29 cellular contexts compared by ENCODE assay signal in genomic region chr17:27318633-27319032, GRCh38. TPM values are rescaled to one million over a fixed set of nuclear protein-coding genes. Genes with fewer than 3 reads are reported as not detected.
A peak's percentile ranks its signal among the peaks of the same experiment; 100 is the strongest.
DNase-seq lines count a peak whose midpoint lies in the region; ATAC-seq, FAIRE-seq and TF ChIP-seq lines count a peak whose summit lies in the region.
"Had no signal": no experiment of that assay in that cellular context is flagged by ENCODE, and none has a peak within 500 bp of the region (broad histone marks: within the 10 kb centered on the region; RNA-seq: fewer than 3 reads in every experiment).

No MANE protein-coding gene starts in this region.

- no peaks in the 10 kb centered on the region for H3K9me1 ChIP-seq in endothelial cell of umbilical vein (replicated peaks; ENCODE audit: control insufficient read depth, extremely low read depth, insufficient read depth, low read length)

- no peaks in the 10 kb centered on the region for H3K27me3 Mint-ChIP-seq in activated CD8-positive, alpha-beta T cell treated with anti-CD3 and anti-CD28 coated beads, Interleukin-2, amount 10 ng/mL, durations not matched to agents 7 days and 5 days (ENCODE audit: low read depth)
- no peaks in the 10 kb centered on the region for H3K27me3 Mint-ChIP-seq in activated CD8-positive, alpha-beta T cell treated with anti-CD3 and anti-CD28 coated beads for 36 hours
- H3K27me3 Mint-ChIP-seq in type B pancreatic cell: no peaks in the 10 kb centered on the region
- H3K27me3 Mint-ChIP-seq: activated naive CD8-positive, alpha-beta T cell treated with anti-CD3 and anti-CD28 coated beads, Interleukin-2, amount 50 U/mL, for 24 hours; dendritic cell treated with granulocyte-macrophage colony-stimulating factor and Interleukin-4, amounts not matched to agents 40 ng/mL and 50 ng/mL, for 4 days had no signal

- intact Hi-C loops in activated CD8-positive, alpha-beta T cell treated with anti-CD3 and anti-CD28 coated beads for 36 hours (cut with micrococcal nuclease): no loop called here
- intact Hi-C loops in endothelial cell of umbilical vein (cut with micrococcal nuclease) (no loop called here), upper lobe of right lung (cut with DNase I) (no loop called here)

- no peak overlapping the region for H3K4me2 ChIP-seq in endothelial cell of umbilical vein (ENCODE audit: insufficient read depth, low read length)
- H3K4me2 ChIP-seq: smooth muscle cell had no signal

- dilution Hi-C loops in endothelial cell of umbilical vein (cut with MboI; ENCODE audit: extremely low pct_ligation_motif_present, low sequenced_read_pairs): no loop called here

- H4K20me1 ChIP-seq in endothelial cell of umbilical vein (replicated peaks; ENCODE audit: control insufficient read depth, extremely low read depth, insufficient read depth, low read length): peaks cover 3% of the 10 kb centered on the region

- H3K27me3 ChIP-seq in endothelial cell of umbilical vein (ENCODE audit: control insufficient read depth in 2 of 2, insufficient read depth in 2 of 2, low read length in 2 of 2) (no peaks in the 10 kb centered on the region), neutrophil (no peaks in the 10 kb centered on the region), upper lobe of right lung (no peaks in the 10 kb centered on the region)
- H3K27me3 ChIP-seq: pancreas, SJSA1, thyroid gland had no signal

- no peak overlapping the region for H3K4me3 Mint-ChIP-seq in activated CD8-positive, alpha-beta T cell treated with anti-CD3 and anti-CD28 coated beads, Interleukin-2, amount 10 ng/mL, durations not matched to agents 7 days and 5 days
- H3K4me3 Mint-ChIP-seq in activated CD8-positive, alpha-beta T cell treated with anti-CD3 and anti-CD28 coated beads for 36 hours: no peak overlapping the region
- no peak overlapping the region for H3K4me3 Mint-ChIP-seq in type B pancreatic cell
- H3K4me3 Mint-ChIP-seq: activated naive CD8-positive, alpha-beta T cell treated with anti-CD3 and anti-CD28 coated beads, Interleukin-2, amount 50 U/mL, for 24 hours; activated T-cell treated with anti-CD3 and anti-CD28 coated beads, Interleukin-2, amount 50 U/mL, for 4 hours; dendritic cell treated with granulocyte-macrophage colony-stimulating factor and Interleukin-4, amounts not matched to agents 40 ng/mL and 50 ng/mL, for 4 days; neural crest cell had no signal

- H3K9me3 Mint-ChIP-seq in activated CD8-positive, alpha-beta T cell treated with anti-CD3 and anti-CD28 coated beads, Interleukin-2, amount 10 ng/mL, durations not matched to agents 7 days and 5 days (ENCODE audit: insufficient read depth): no peaks in the 10 kb centered on the region
- no peaks in the 10 kb centered on the region for H3K9me3 Mint-ChIP-seq in activated CD8-positive, alpha-beta T cell treated with anti-CD3 and anti-CD28 coated beads for 36 hours
- H3K9me3 Mint-ChIP-seq in type B pancreatic cell: no peaks in the 10 kb centered on the region
- H3K9me3 Mint-ChIP-seq: activated naive CD8-positive, alpha-beta T cell treated with anti-CD3 and anti-CD28 coated beads, Interleukin-2, amount 50 U/mL, for 24 hours; activated T-cell treated with anti-CD3 and anti-CD28 coated beads, Interleukin-2, amount 50 U/mL, for 4 hours; dendritic cell treated with granulocyte-macrophage colony-stimulating factor and Interleukin-4, amounts not matched to agents 40 ng/mL and 50 ng/mL, for 4 days; neural crest cell had no signal

- FAIRE-seq in endothelial cell of umbilical vein (lab: Jason Lieb, UNC): no peak
- FAIRE-seq: pancreas had no signal

- H3K27ac Mint-ChIP-seq in activated CD8-positive, alpha-beta T cell treated with anti-CD3 and anti-CD28 coated beads, Interleukin-2, amount 10 ng/mL, durations not matched to agents 7 days and 5 days: no peak overlapping the region
- H3K27ac Mint-ChIP-seq in activated CD8-positive, alpha-beta T cell treated with anti-CD3 and anti-CD28 coated beads for 36 hours: no peak overlapping the region
- peak overlapping the region; percentile 23 for H3K27ac Mint-ChIP-seq in type B pancreatic cell
- H3K27ac Mint-ChIP-seq: activated naive CD8-positive, alpha-beta T cell treated with anti-CD3 and anti-CD28 coated beads, Interleukin-2, amount 50 U/mL, for 24 hours; dendritic cell treated with granulocyte-macrophage colony-stimulating factor and Interleukin-4, amounts not matched to agents 40 ng/mL and 50 ng/mL, for 4 days had no signal

- peak; percentile 9 for DNase-seq in activated CD8-positive, alpha-beta T cell treated with anti-CD3 and anti-CD28 coated beads, Interleukin-2, amount 10 ng/mL, durations not matched to agents 7 days and 5 days
- no peak for DNase-seq in activated CD8-positive, alpha-beta T cell treated with anti-CD3 and anti-CD28 coated beads for 36 hours
- no peak for DNase-seq in endothelial cell of umbilical vein (ENCODE audit: low read depth, low spot score)
- DNase-seq in type B pancreatic cell (ENCODE audit: extremely low spot score, unreplicated experiment): no peak
- DNase-seq in NCI-H1436 (lab: John Stamatoyannopoulos, UW): no peak
- no peak for DNase-seq in upper lobe of right lung
- DNase-seq in NCI-H2196 treated with DMSO at 0.1 percent for 48 hours (lab: John Stamatoyannopoulos, UW; ENCODE audit: unreplicated experiment): no peak
- DNase-seq: activated CD4-positive, alpha-beta T cell treated with anti-CD3 and anti-CD28 coated beads for 48 hours; activated naive CD4-positive, alpha-beta T cell; activated naive CD8-positive, alpha-beta T cell treated with anti-CD3 and anti-CD28 coated beads, Interleukin-2, amount 50 U/mL, for 24 hours; activated T-cell treated with anti-CD3 and anti-CD28 coated beads, Interleukin-2, amount 50 U/mL, for 4 hours; C1 segment of cervical spinal cord; central memory CD4-positive, alpha-beta T cell; COR-L47; foreskin melanocyte; Kasumi-1; NCI-H1417 treated with DMSO at 0.1 percent for 48 hours; NCI-H2081; pancreas; retina; stimulated activated naive CD4-positive, alpha-beta T cell; T1000; thyroid gland had no signal

- POLR2A ChIA-PET in activated CD8-positive, alpha-beta T cell treated with anti-CD3 and anti-CD28 coated beads, Interleukin-2, amount 10 ng/mL, durations not matched to agents 7 days and 5 days (lab: Charles Lee): interaction anchor here (2.3 kb wide), 1 partner anchor 24 kb away, joined by 11 read pairs; the partner anchor contains the start of gene WSB1
- POLR2A ChIA-PET in activated CD8-positive, alpha-beta T cell treated with anti-CD3 and anti-CD28 coated beads for 36 hours (lab: Charles Lee): interaction anchor here (0.8 to 1.1 kb wide), 2 partner anchors 20 to 25 kb away, joined by 3 to 4 read pairs; partner anchors contain the start of gene WSB1
- POLR2A ChIA-PET in endothelial cell of umbilical vein (lab: Charles Lee): interaction anchor here (1.4 kb wide), 1 partner anchor 24 kb away, joined by 4 read pairs; no protein-coding TSS in a partner anchor

- no peaks in the 10 kb centered on the region for H3K4me1 Mint-ChIP-seq in activated CD8-positive, alpha-beta T cell treated with anti-CD3 and anti-CD28 coated beads, Interleukin-2, amount 10 ng/mL, durations not matched to agents 7 days and 5 days (ENCODE audit: low read depth)
- no peaks in the 10 kb centered on the region for H3K4me1 Mint-ChIP-seq in activated CD8-positive, alpha-beta T cell treated with anti-CD3 and anti-CD28 coated beads for 36 hours (ENCODE audit: low read depth)
- peaks cover 10% of the 10 kb centered on the region for H3K4me1 Mint-ChIP-seq in type B pancreatic cell (ENCODE audit: unreplicated experiment)
- H3K4me1 Mint-ChIP-seq: activated naive CD8-positive, alpha-beta T cell treated with anti-CD3 and anti-CD28 coated beads, Interleukin-2, amount 50 U/mL, for 24 hours had no signal

- H3K36me3 ChIP-seq in endothelial cell of umbilical vein (ENCODE audit: control insufficient read depth in 2 of 2, extremely low read depth in 1 of 2, insufficient read depth in 2 of 2, low read length in 2 of 2): peaks cover 16 to 25% of the 10 kb centered on the region in 2 experiments
- peaks cover 73% of the 10 kb centered on the region for H3K36me3 ChIP-seq in neutrophil
- peaks cover 59% of the 10 kb centered on the region for H3K36me3 ChIP-seq in upper lobe of right lung

- H3K4me1 ChIP-seq in endothelial cell of umbilical vein (ENCODE audit: control insufficient read depth, extremely low read depth, insufficient read depth, low read length) (peaks cover 7% of the 10 kb centered on the region), neutrophil (ENCODE audit: control insufficient read depth in 1 of 2, insufficient read depth in 1 of 2, low read depth in 1 of 2, low read length in 1 of 2) (peaks cover 0 to 6% of the 10 kb centered on the region in 2 experiments), upper lobe of right lung (peaks cover 43% of the 10 kb centered on the region)
- H3K4me1 ChIP-seq: SJSA1 had no signal

- H3K9me3 ChIP-seq in endothelial cell of umbilical vein (replicated peaks; ENCODE audit: control insufficient read depth, insufficient read depth, low read length) (no peaks in the 10 kb centered on the region), neutrophil (no peaks in the 10 kb centered on the region), upper lobe of right lung (no peaks in the 10 kb centered on the region)
- H3K9me3 ChIP-seq: pancreas, SJSA1, thyroid gland had no signal

- no TSS peak for BruUV-seq in endothelial cell of umbilical vein (replicated peaks; lab: Mats Ljungman, UMichigan)

- H3K79me2 ChIP-seq in endothelial cell of umbilical vein (ENCODE audit: control insufficient read depth, insufficient read depth, low read length): no peaks in the 10 kb centered on the region

- H2AFZ ChIP-seq in endothelial cell of umbilical vein (ENCODE audit: low read depth, low read length): no peak overlapping the region

- peaks cover 46% of the 10 kb centered on the region for H3K36me3 Mint-ChIP-seq in activated CD8-positive, alpha-beta T cell treated with anti-CD3 and anti-CD28 coated beads, Interleukin-2, amount 10 ng/mL, durations not matched to agents 7 days and 5 days (ENCODE audit: low read depth)
- peaks cover 35% of the 10 kb centered on the region for H3K36me3 Mint-ChIP-seq in activated CD8-positive, alpha-beta T cell treated with anti-CD3 and anti-CD28 coated beads for 36 hours (ENCODE audit: low read depth)
- peaks cover 12% of the 10 kb centered on the region for H3K36me3 Mint-ChIP-seq in type B pancreatic cell

- no peak overlapping the region for H3K9ac ChIP-seq in endothelial cell of umbilical vein (replicated peaks; ENCODE audit: extremely low read depth, insufficient read depth, low read length)

- ATAC-seq in activated CD8-positive, alpha-beta T cell treated with anti-CD3 and anti-CD28 coated beads, Interleukin-2, amount 10 ng/mL, durations not matched to agents 7 days and 5 days: no peak
- ATAC-seq in activated CD8-positive, alpha-beta T cell treated with anti-CD3 and anti-CD28 coated beads for 36 hours: no peak
- no peak for ATAC-seq in upper lobe of right lung
- ATAC-seq: activated naive CD8-positive, alpha-beta T cell treated with anti-CD3 and anti-CD28 coated beads, Interleukin-2, amount 50 U/mL, for 24 hours; activated T-cell treated with anti-CD3 and anti-CD28 coated beads, Interleukin-2, amount 50 U/mL, for 4 hours; pancreas had no signal

- H3K27ac ChIP-seq in endothelial cell of umbilical vein (ENCODE audit: insufficient read depth, low read depth, low read length) (no peak overlapping the region), neutrophil (peak overlapping the region; percentile 54), upper lobe of right lung (no peak overlapping the region)
- H3K27ac ChIP-seq: 22Rv1, SJSA1 had no signal

- CTCF ChIA-PET in activated CD8-positive, alpha-beta T cell treated with anti-CD3 and anti-CD28 coated beads, Interleukin-2, amount 10 ng/mL, durations not matched to agents 7 days and 5 days (lab: Charles Lee): interaction anchor here (1.2 kb wide), 1 partner anchor 82 kb away, joined by 3 read pairs; no protein-coding TSS in a partner anchor
- CTCF ChIA-PET in activated CD8-positive, alpha-beta T cell treated with anti-CD3 and anti-CD28 coated beads for 36 hours (lab: Charles Lee): no interaction called here
- CTCF ChIA-PET in endothelial cell of umbilical vein (lab: Charles Lee): interaction anchor here (1.2 to 3.3 kb wide), 8 partner anchors 12 to 283 kb away, joined by 3 to 17 read pairs (median 10); no protein-coding TSS in a partner anchor

- peak; percentile 55 for TF ChIP-seq POLR2A in endothelial cell of umbilical vein (IDR thresholded peaks at IDR 0.05; ENCODE audit: low read depth, low read length)

- H3K4me3 ChIP-seq in endothelial cell of umbilical vein (replicated peaks in 1 of 3; ENCODE audit: insufficient read depth in 1 of 3, low read depth in 1 of 3, low read length in 3 of 3) (no peak overlapping the region), neutrophil (ENCODE audit: low read depth in 1 of 2, low read length in 1 of 2) (no peak overlapping the region), upper lobe of right lung (no peak overlapping the region)
- H3K4me3 ChIP-seq: pancreas, SJSA1, smooth muscle cell, thyroid gland had no signal

- TF ChIP-seq CTCF in activated CD8-positive, alpha-beta T cell treated with anti-CD3 and anti-CD28 coated beads for 36 hours (IDR thresholded peaks at IDR 0.05): no peak
- TF ChIP-seq CTCF in endothelial cell of umbilical vein (IDR thresholded peaks at IDR 0.05; ENCODE audit: extremely low read depth in 1 of 2, insufficient read depth in 1 of 2, low read depth in 1 of 2, low read length in 2 of 2) (no peak), neutrophil (IDR thresholded peaks at IDR 0.05) (no peak), type B pancreatic cell (conservative IDR thresholded peaks at IDR 0.05) (no peak), upper lobe of right lung (IDR thresholded peaks at IDR 0.05) (no peak)

RNA-seq across cellular contexts. Expression of gene WSB1, which starts 24.7 kb away (rescaled TPM):
- 100 to 1,000 TPM; 118 to 121 TPM for total RNA-seq in activated CD8-positive, alpha-beta T cell treated with anti-CD3 and anti-CD28 coated beads, Interleukin-2, amount 10 ng/mL, durations not matched to agents 7 days and 5 days
- 100 to 1,000 TPM; 224 to 231 TPM for total RNA-seq in activated CD8-positive, alpha-beta T cell treated with anti-CD3 and anti-CD28 coated beads for 36 hours
- total RNA-seq in endothelial cell of umbilical vein (334 and 471 TPM in 2 replicates), type B pancreatic cell (ENCODE audit: low replicate concordance) (259 and 270 TPM in 2 replicates), upper lobe of right lung (360 TPM)
- polyA plus RNA-seq in endothelial cell of umbilical vein: 736 and 750 TPM in 2 replicates
- polyA plus RNA-seq in endothelial cell of umbilical vein (2011; cell fraction: cytosol; rRNA removed): 205 and 437 TPM in 2 replicates
- 2,468 and 4,773 TPM in 2 replicates for polyA plus RNA-seq in endothelial cell of umbilical vein (2011; cell fraction: nucleus; rRNA removed)
- polyA plus RNA-seq in endothelial cell of umbilical vein (2012): 242 and 354 TPM in 2 replicates
- 520 and 546 TPM in 2 replicates for polyA minus RNA-seq in endothelial cell of umbilical vein
- 12.8 TPM for polyA minus RNA-seq in endothelial cell of umbilical vein (2011; cell fraction: cytosol; rRNA and poly(A)+ RNA removed)
- 507 and 650 TPM in 2 replicates for polyA minus RNA-seq in endothelial cell of umbilical vein (2011; cell fraction: nucleus; rRNA and poly(A)+ RNA removed)
